1 cellular context compared by ENCODE assay signal in genomic region chr1:45840704-45841103, GRCh38.
TF ChIP-seq lines count a peak whose summit lies in the region.

No MANE protein-coding gene starts in this region.

TF ChIP-seq in GM12878, 131 proteins besides CTCF, POLR2A, EP300 and RAD21 (continued from another document):
- TF ChIP-seq ATF2 (IDR thresholded peaks at IDR 0.05; ENCODE audit: low read length) (peak; percentile 39), MAX (IDR thresholded peaks at IDR 0.05; ENCODE audit: low read depth, low read length) (no peak), ZBTB11 (CRISPR knock-in tag; IDR thresholded peaks at IDR 0.05) (no peak), IRF3 (IDR thresholded peaks at IDR 0.05) (no peak), EED (IDR thresholded peaks at IDR 0.05; ENCODE audit: low read depth) (0 out of 2 replicates have a peak, but pooled peaks have one; percentile 53), SMAD1 (IDR thresholded peaks at IDR 0.05; ENCODE audit: low read depth, partially characterized antibody) (no peak), ZBED1 (IDR thresholded peaks at IDR 0.05; ENCODE audit: borderline replicate concordance) (peak; percentile 60; the same call in 1 of the 2 replicates), RFX5 (IDR thresholded peaks at IDR 0.05; ENCODE audit: low read depth, low read length) (no peak), NRF1 (conservative IDR thresholded peaks at IDR 0.05; ENCODE audit: low read depth, low read length) (no peak), WRNIP1 (IDR thresholded peaks at IDR 0.05; ENCODE audit: borderline replicate concordance, low read depth, low read length) (no peak), ESRRA (IDR thresholded peaks at IDR 0.05; ENCODE audit: low read length) (no peak)
